10 cellular contexts compared by ENCODE assay signal in the genomic region with DNA sequence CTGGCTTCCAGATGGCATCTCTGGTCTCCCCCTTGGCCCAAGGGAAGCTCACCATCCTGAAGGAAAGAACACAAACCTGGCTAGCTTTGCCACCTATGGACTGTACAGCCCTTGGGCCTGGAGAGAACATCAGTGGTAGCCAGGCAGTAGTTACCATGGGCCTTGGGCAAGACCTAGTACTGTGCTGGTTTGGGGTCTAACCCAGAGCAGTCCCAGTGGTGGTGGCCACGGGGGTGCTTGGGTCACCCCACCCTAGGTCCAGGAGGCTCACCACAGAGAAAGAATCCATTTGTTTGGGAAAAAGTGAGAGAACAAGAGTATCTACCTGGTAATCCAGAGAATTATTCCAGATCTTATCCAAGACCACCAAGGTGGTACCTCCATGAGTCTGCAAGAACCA.
"Had no signal": no experiment of that assay in that cellular context is flagged by ENCODE, and none has a peak within 500 bp of the region (broad histone marks: within the 10 kb centered on the region; RNA-seq: fewer than 3 reads in every experiment).

No MANE protein-coding gene starts in this region.

- H3K4me1 Mint-ChIP-seq: GM23338 had no signal

- FAIRE-seq: H1, H54 had no signal

- ATAC-seq: GM23338, HCT116 had no signal

- H3K9me3 Mint-ChIP-seq: GM23338 had no signal

- H3K4me3 Mint-ChIP-seq: GM23338, H9, HFFc6 had no signal

- H3K27ac Mint-ChIP-seq: GM23338, H9, HFFc6 had no signal

- DNase-seq: GM23248, GOT3, H7, H9, HCEC 1CT, HFFc6 had no signal
